ENCODE assay signal across 19 cellular contexts in the genomic region with DNA sequence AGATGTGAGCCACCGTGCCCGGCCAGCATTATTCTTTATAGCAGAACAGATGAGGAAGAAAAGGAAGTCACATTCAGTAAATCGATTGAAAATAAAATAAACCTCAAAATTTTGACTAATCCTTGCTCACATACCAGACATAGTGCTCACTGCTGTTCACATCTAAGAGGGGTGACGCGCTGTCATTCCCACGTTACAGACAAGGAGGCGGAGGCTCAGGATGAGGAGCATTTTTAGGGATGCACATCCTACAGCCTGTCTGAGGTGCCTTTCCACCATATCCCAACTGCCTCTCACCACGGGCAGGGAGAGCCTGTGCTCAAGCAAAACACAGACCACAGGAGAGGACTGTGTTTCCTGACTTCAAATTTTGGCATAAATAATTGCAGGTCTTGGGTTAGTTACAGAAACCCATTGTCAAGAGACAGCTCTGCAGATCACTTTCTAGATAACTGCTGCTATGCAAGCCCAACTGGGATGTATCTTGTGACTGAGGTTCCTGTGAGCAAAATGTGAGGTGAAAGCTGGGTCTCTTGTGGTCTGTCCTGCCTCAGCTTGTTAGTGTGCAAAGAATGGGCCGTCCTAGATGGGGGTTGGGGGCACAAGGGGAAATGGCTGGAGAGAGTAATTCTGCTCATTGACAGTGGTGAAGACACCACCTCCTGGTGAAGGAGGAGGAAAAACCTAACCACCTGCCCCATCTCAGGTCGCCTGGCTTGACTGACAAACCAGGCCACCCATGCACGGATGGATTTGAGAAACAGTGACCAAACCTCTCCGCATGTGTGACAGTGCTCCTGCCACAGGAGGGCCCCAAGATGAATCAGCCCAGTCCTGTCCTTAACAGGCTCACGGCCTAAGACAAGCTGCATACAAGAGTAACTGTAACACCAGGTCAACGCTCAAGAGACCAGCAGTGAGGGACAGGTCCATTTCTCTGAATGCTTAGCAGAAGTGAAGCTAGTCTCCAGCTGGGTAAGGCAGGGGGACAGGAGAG. TPM values are rescaled to one million over a fixed set of nuclear protein-coding genes. Genes with fewer than 3 reads are reported as not detected.
A peak's percentile ranks its signal among the peaks of the same experiment; 100 is the strongest.
DNase-seq lines count a peak whose midpoint lies in the region; ATAC-seq and TF ChIP-seq lines count a peak whose summit lies in the region.
"Had no signal": no experiment of that assay in that cellular context is flagged by ENCODE, and none has a peak within 500 bp of the region (broad histone marks: within the 10 kb centered on the region; RNA-seq: fewer than 3 reads in every experiment).

No MANE protein-coding gene starts in this region.

- no peaks in the 10 kb centered on the region for H3K36me3 Mint-ChIP-seq in activated T-helper 2 cell treated with anti-CD3 and anti-CD28 coated beads, Interferon-gamma antibody, Interleukin-2, Interleukin-4, amounts not matched to agents 10 μg/mL and 5 μg/mL and 100 μg/mL, durations not matched to agents 14 hours and 24 hours and 36 hours (ENCODE audit: low read depth)
- H3K36me3 Mint-ChIP-seq: stimulated activated memory B cell treated with anti-CD40 and anti-IgM and Interleukin-4, amounts not matched to agents 10 μg/mL and 1 μg/mL and 100 μg/mL, for 72 hours had no signal

- H3K9ac ChIP-seq in PC-3 (ENCODE audit: low read length) = no peak overlapping the region

- H3K79me2 ChIP-seq in PC-3 (ENCODE audit: low read length) = no peaks in the 10 kb centered on the region

- H3K4me3 ChIP-seq in H7 (ENCODE audit: insufficient read depth, low read depth, low read length) (no peak overlapping the region), PC-3 (ENCODE audit: low read length) (no peak overlapping the region), fibroblast of mammary gland (ENCODE audit: control insufficient read depth, low read depth, low read length) (no peak overlapping the region)
- H3K4me3 ChIP-seq: cardiac muscle cell had no signal

- no peaks in the 10 kb centered on the region for H3K9me3 Mint-ChIP-seq in activated T-helper 2 cell treated with anti-CD3 and anti-CD28 coated beads, Interferon-gamma antibody, Interleukin-2, Interleukin-4, amounts not matched to agents 10 μg/mL and 5 μg/mL and 100 μg/mL, durations not matched to agents 14 hours and 24 hours and 36 hours
- H3K9me3 Mint-ChIP-seq: stimulated activated memory B cell treated with anti-CD40 and anti-IgM and Interleukin-4, amounts not matched to agents 10 μg/mL and 1 μg/mL and 100 μg/mL, for 72 hours; T-helper 2 cell treated with Interferon-gamma antibody and Interleukin-4, amounts not matched to agents 5 μg/mL and 100 μg/mL, for 36 hours had no signal

- no TSS peak for BruUV-seq in PC-3 (replicated peaks; lab: Mats Ljungman, UMichigan)

- no peak overlapping the region for H3K27ac ChIP-seq in PC-3 (ENCODE audit: low read length)
- H3K27ac ChIP-seq: cardiac muscle cell had no signal

- H4K20me1 ChIP-seq in PC-3 (ENCODE audit: low read length) = no peaks in the 10 kb centered on the region

- ATAC-seq in PC-3 (no peak), HG03439 (IDR thresholded peaks at IDR 0.05; ENCODE audit: unreplicated experiment) (no peak)
- ATAC-seq: left cardiac atrium; stimulated activated memory B cell treated with anti-CD40 and anti-IgM and Interleukin-4, amounts not matched to agents 10 μg/mL and 1 μg/mL and 100 μg/mL, for 72 hours had no signal

- POLR2A ChIA-PET in PC-3 (lab: Charles Lee; ENCODE audit: unreplicated experiment) = no interaction called here

- no peak overlapping the region for H2AFZ ChIP-seq in PC-3 (ENCODE audit: low read length)

- H3K4me2 ChIP-seq in PC-3 (ENCODE audit: low read length) = no peak overlapping the region

- no peaks in the 10 kb centered on the region for H3K9me3 ChIP-seq in PC-3 (ENCODE audit: low read length)

- H3K36me3 ChIP-seq in H7 (replicated peaks; ENCODE audit: control insufficient read depth, insufficient read depth, low read length) = no peaks in the 10 kb centered on the region
- no peaks in the 10 kb centered on the region for H3K36me3 ChIP-seq in PC-3 (ENCODE audit: low read depth, low read length)
- H3K36me3 ChIP-seq: cardiac muscle cell had no signal

- H3K27me3 ChIP-seq in H7 (ENCODE audit: control insufficient read depth, insufficient read depth, low read length) (no peaks in the 10 kb centered on the region; the same call in none of the 2 replicates), PC-3 (ENCODE audit: low read length) (peaks cover 8% of the 10 kb centered on the region; the same call in 1 of the 2 replicates)
- H3K27me3 ChIP-seq: cardiac muscle cell had no signal

- no peak overlapping the region for H3K27ac Mint-ChIP-seq in activated T-helper 2 cell treated with anti-CD3 and anti-CD28 coated beads, Interferon-gamma antibody, Interleukin-2, Interleukin-4, amounts not matched to agents 10 μg/mL and 5 μg/mL and 100 μg/mL, durations not matched to agents 14 hours and 24 hours and 36 hours
- H3K27ac Mint-ChIP-seq: stimulated activated memory B cell treated with anti-CD40 and anti-IgM and Interleukin-4, amounts not matched to agents 10 μg/mL and 1 μg/mL and 100 μg/mL, for 72 hours; T-helper 2 cell treated with Interferon-gamma antibody and Interleukin-4, amounts not matched to agents 5 μg/mL and 100 μg/mL, for 36 hours had no signal

- TF ChIP-seq CTCF in PC-3 (conservative IDR thresholded peaks at IDR 0.05; ENCODE audit: low read depth, low read length) (no peak), fibroblast of mammary gland (conservative IDR thresholded peaks at IDR 0.05; ENCODE audit: control insufficient read depth, insufficient read depth, low read depth, low read length) (no peak)

- no peaks in the 10 kb centered on the region for H3F3A ChIP-seq in PC-3 (ENCODE audit: low read length, unreplicated experiment)

- peak; percentile 9 for DNase-seq in EL
- peak; percentile 47 for DNase-seq in H7
- DNase-seq in PC-3 = peak; percentile 29
- DNase-seq in fibroblast of mammary gland (ENCODE audit: low read depth) = peak; percentile 14
- no peak for DNase-seq in SHP77 (lab: John Stamatoyannopoulos, UW)
- DNase-seq in activated T-helper 2 cell treated with anti-CD3 and anti-CD28 coated beads, Interferon-gamma antibody, Interleukin-2, Interleukin-4, amounts not matched to agents 10 μg/mL and 5 μg/mL and 100 μg/mL, durations not matched to agents 14 hours and 24 hours and 36 hours (ENCODE audit: low spot score) = no peak
- DNase-seq in iPS-NIHi7 (ENCODE audit: extremely low spot score) = no peak
- DNase-seq: activated naive CD4-positive, alpha-beta T cell treated with Interleukin-2 at 50 U/mL for 16 hours; DMS 273 treated with DMSO at 0.1 percent for 48 hours; left cardiac atrium; NCI-H1417 treated with DMSO at 0.1 percent for 48 hours; stimulated activated CD4-positive, alpha-beta T cell treated with anti-CD3 and anti-CD28 coated beads, Interleukin-4, amount 100 ng/mL, for 24 hours had no signal

- no peak overlapping the region for H3K4me3 Mint-ChIP-seq in activated T-helper 2 cell treated with anti-CD3 and anti-CD28 coated beads, Interferon-gamma antibody, Interleukin-2, Interleukin-4, amounts not matched to agents 10 μg/mL and 5 μg/mL and 100 μg/mL, durations not matched to agents 14 hours and 24 hours and 36 hours (ENCODE audit: low read depth)
- H3K4me3 Mint-ChIP-seq: stimulated activated memory B cell treated with anti-CD40 and anti-IgM and Interleukin-4, amounts not matched to agents 10 μg/mL and 1 μg/mL and 100 μg/mL, for 72 hours; T-helper 2 cell treated with Interferon-gamma antibody and Interleukin-4, amounts not matched to agents 5 μg/mL and 100 μg/mL, for 36 hours had no signal

- H3K27me3 Mint-ChIP-seq in activated T-helper 2 cell treated with anti-CD3 and anti-CD28 coated beads, Interferon-gamma antibody, Interleukin-2, Interleukin-4, amounts not matched to agents 10 μg/mL and 5 μg/mL and 100 μg/mL, durations not matched to agents 14 hours and 24 hours and 36 hours (ENCODE audit: low read depth) = no peaks in the 10 kb centered on the region

- CTCF ChIA-PET in PC-3 (lab: Charles Lee) = no interaction called here

- intact Hi-C loops in PC-3 (cut with micrococcal nuclease) = no loop called here
- intact Hi-C loops in activated T-helper 2 cell treated with anti-CD3 and anti-CD28 coated beads, Interferon-gamma antibody, Interleukin-2, Interleukin-4, amounts not matched to agents 10 μg/mL and 5 μg/mL and 100 μg/mL, durations not matched to agents 14 hours and 24 hours and 36 hours (cut with micrococcal nuclease) = no loop called here

- no peaks in the 10 kb centered on the region for H3K9me2 ChIP-seq in PC-3 (replicated peaks; ENCODE audit: low read length)

- H3K4me1 ChIP-seq in PC-3 (ENCODE audit: insufficient read depth, low read length) = no peaks in the 10 kb centered on the region

- H3K4me1 Mint-ChIP-seq in activated T-helper 2 cell treated with anti-CD3 and anti-CD28 coated beads, Interferon-gamma antibody, Interleukin-2, Interleukin-4, amounts not matched to agents 10 μg/mL and 5 μg/mL and 100 μg/mL, durations not matched to agents 14 hours and 24 hours and 36 hours (ENCODE audit: low read depth) = peaks cover 27% of the 10 kb centered on the region

RNA-seq across cellular contexts. Expression of a gene that starts 8.2 kb away (rescaled TPM):
- 0.31 and 0.41 TPM in 2 replicates for total RNA-seq in H7 (2014; rRNA removed; shearing (Covaris generic))
- not detected in 2 replicates for total RNA-seq in PC-3 (2014; rRNA removed)
- not detected in 2 replicates for total RNA-seq in activated T-helper 2 cell treated with anti-CD3 and anti-CD28 coated beads, Interferon-gamma antibody, Interleukin-2, Interleukin-4, amounts not matched to agents 10 μg/mL and 5 μg/mL and 100 μg/mL, durations not matched to agents 14 hours and 24 hours and 36 hours
- total RNA-seq: cardiac muscle cell, myocyte, NCI-H460, pulmonary artery endothelial cell had no signal

RNA-seq across cellular contexts. Expression of a gene that starts 52.6 kb away (rescaled TPM):
- 39.5 and 46.4 TPM in 2 replicates for total RNA-seq in H7 (2014; rRNA removed; shearing (Covaris generic))
- total RNA-seq in PC-3 (2014; rRNA removed) = 18.8 and 21.8 TPM in 2 replicates
- 31.5 and 32.9 TPM in 2 replicates for total RNA-seq in activated T-helper 2 cell treated with anti-CD3 and anti-CD28 coated beads, Interferon-gamma antibody, Interleukin-2, Interleukin-4, amounts not matched to agents 10 μg/mL and 5 μg/mL and 100 μg/mL, durations not matched to agents 14 hours and 24 hours and 36 hours

Comparison
In these comparisons a context has a peak if more than half of its experiments do, and no peak if none do; other contexts are left out.
1. DNase-seq: peak in EL (single experiment), H7 (single experiment), PC-3 (single experiment) and fibroblast of mammary gland (single experiment); none in SHP77 (0 of 2), activated T-helper 2 cell treated with anti-CD3 and anti-CD28 coated beads, Interferon-gamma antibody, Interleukin-2, Interleukin-4, amounts not matched to agents 10 μg/mL and 5 μg/mL and 100 μg/mL, durations not matched to agents 14 hours and 24 hours and 36 hours (single experiment) and iPS-NIHi7 (single experiment).